Comparison of ENCODE assay signal across 6 cellular contexts in the genomic region with DNA sequence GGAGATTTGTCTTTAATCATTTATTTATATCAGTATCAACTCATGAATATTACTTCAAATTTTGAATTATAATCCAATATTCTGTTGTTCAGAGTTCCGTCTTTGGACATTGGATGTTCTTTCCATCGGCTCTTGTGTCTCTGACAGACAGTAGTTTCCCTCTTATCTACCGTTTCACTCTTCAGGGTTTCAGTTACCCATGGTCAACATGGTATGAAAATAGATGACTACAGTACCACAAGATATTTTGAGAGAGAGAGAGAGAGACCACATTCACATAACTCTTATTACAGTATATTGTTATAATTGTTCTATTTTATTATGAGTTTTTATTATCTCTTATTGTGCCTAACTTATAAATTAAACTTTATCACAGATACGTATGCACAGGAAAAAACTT.
"Had no signal": no experiment of that assay in that cellular context is flagged by ENCODE, and none has a peak within 500 bp of the region (broad histone marks: within the 10 kb centered on the region; RNA-seq: fewer than 3 reads in every experiment).

No MANE protein-coding gene starts in this region.

- H3K4me3 Mint-ChIP-seq: IgD-negative memory B cell had no signal

- H3K36me3 Mint-ChIP-seq: IgD-negative memory B cell had no signal

- DNase-seq: IMR-90, KBM-7 had no signal

- H3K27ac ChIP-seq: HL-60 had no signal

- H3K4me3 ChIP-seq: K562 had no signal

- H3K4me1 Mint-ChIP-seq: IgD-negative memory B cell had no signal

- ATAC-seq: HepG2, K562 had no signal
